ENCODE assay signal across 1 cellular context in genomic region chr4:107719927-107720722, GRCh38.
TF ChIP-seq lines count a peak whose summit lies in the region.

TSS of gene PAPSS1 (minus strand) at chr4:107720234. CDS start at chr4:107720179, 55 bp downstream.

TF ChIP-seq in HepG2, 621 proteins besides CTCF, POLR2A, EP300 and RAD21 (continued from another document and continues in another):
- TF ChIP-seq HES4 (CRISPR knock-in tag; IDR thresholded peaks at IDR 0.05; ENCODE audit: borderline replicate concordance) = peak; percentile 89
- TF ChIP-seq ZC3H13 (CRISPR knock-in tag; IDR thresholded peaks at IDR 0.05) = no peak
- TF ChIP-seq HOXA7 (CRISPR knock-in tag; IDR thresholded peaks at IDR 0.05) = no peak
- TF ChIP-seq, protein P1, sequence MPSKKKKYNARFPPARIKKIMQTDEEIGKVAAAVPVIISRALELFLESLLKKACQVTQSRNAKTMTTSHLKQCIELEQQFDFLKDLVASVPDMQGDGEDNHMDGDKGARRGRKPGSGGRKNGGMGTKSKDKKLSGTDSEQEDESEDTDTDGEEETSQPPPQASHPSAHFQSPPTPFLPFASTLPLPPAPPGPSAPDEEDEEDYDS (CRISPR knock-in tag; IDR thresholded peaks at IDR 0.05) = no peak
- TF ChIP-seq ZMYM2 (CRISPR knock-in tag; IDR thresholded peaks at IDR 0.05) = no peak
- TF ChIP-seq ZNF501 (CRISPR knock-in tag; IDR thresholded peaks at IDR 0.05) = peak; percentile 81
- no peak for TF ChIP-seq WIZ (CRISPR knock-in tag; IDR thresholded peaks at IDR 0.05)
- TF ChIP-seq ZNF205 (CRISPR knock-in tag; IDR thresholded peaks at IDR 0.05) = no peak
- TF ChIP-seq HNRNPH1 (optimal IDR thresholded peaks at IDR 0.05; ENCODE audit: low read depth, low read length) = no peak
- TF ChIP-seq CSRNP1 (CRISPR knock-in tag; IDR thresholded peaks at IDR 0.05) = peak; percentile 91
- TF ChIP-seq SSRP1 (CRISPR knock-in tag; IDR thresholded peaks at IDR 0.05) = no peak
- no peak for TF ChIP-seq ZFAT (CRISPR knock-in tag; conservative IDR thresholded peaks at IDR 0.05)
- TF ChIP-seq, protein P2, sequence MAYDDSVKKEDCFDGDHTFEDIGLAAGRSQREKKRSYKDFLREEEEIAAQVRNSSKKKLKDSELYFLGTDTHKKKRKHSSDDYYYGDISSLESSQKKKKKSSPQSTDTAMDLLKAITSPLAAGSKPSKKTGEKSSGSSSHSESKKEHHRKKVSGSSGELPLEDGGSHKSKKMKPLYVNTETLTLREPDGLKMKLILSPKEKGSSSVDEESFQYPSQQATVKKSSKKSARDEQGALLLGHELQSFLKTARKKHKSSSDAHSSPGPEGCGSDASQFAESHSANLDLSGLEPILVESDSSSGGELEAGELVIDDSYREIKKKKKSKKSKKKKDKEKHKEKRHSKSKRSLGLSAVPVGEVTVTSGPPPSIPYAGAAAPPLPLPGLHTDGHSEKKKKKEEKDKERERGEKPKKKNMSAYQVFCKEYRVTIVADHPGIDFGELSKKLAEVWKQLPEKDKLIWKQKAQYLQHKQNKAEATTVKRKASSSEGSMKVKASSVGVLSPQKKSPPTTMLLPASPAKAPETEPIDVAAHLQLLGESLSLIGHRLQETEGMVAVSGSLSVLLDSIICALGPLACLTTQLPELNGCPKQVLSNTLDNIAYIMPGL (CRISPR knock-in tag; IDR thresholded peaks at IDR 0.05; ENCODE audit: borderline replicate concordance in 1 of 2, low read depth in 1 of 2) = peak; percentile 33 to 91; a peak in 3 of 4 replicates
- TF ChIP-seq, protein P3, sequence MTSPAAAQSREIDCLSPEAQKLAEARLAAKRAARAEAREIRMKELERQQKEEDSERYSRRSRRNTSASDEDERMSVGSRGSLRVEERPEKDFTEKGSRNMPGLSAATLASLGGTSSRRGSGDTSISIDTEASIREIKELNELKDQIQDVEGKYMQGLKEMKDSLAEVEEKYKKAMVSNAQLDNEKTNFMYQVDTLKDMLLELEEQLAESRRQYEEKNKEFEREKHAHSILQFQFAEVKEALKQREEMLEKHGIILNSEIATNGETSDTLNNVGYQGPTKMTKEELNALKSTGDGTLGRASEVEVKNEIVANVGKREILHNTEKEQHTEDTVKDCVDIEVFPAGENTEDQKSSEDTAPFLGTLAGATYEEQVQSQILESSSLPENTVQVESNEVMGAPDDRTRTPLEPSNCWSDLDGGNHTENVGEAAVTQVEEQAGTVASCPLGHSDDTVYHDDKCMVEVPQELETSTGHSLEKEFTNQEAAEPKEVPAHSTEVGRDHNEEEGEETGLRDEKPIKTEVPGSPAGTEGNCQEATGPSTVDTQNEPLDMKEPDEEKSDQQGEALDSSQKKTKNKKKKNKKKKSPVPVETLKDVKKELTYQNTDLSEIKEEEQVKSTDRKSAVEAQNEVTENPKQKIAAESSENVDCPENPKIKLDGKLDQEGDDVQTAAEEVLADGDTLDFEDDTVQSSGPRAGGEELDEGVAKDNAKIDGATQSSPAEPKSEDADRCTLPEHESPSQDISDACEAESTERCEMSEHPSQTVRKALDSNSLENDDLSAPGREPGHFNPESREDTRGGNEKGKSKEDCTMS (CRISPR knock-in tag; conservative IDR thresholded peaks at IDR 0.05) = no peak
- no peak for TF ChIP-seq DNMT3B (CRISPR knock-in tag; conservative IDR thresholded peaks at IDR 0.05)
- 0 out of 4 replicates have a peak, but pooled peaks of 1 of the 2 experiments have one; percentile 37 for TF ChIP-seq KLF16 (CRISPR knock-in tag; IDR thresholded peaks at IDR 0.05)
- no peak; the same call in 1 of the 2 replicates for TF ChIP-seq SNAPC2 (CRISPR knock-in tag; IDR thresholded peaks at IDR 0.05)
- no peak for TF ChIP-seq TRIM24 (CRISPR knock-in tag; IDR thresholded peaks at IDR 0.05)
- no peak for TF ChIP-seq MAFG (CRISPR knock-in tag; IDR thresholded peaks at IDR 0.05)
- 0 out of 2 replicates have a peak, but pooled peaks have one; percentile 49 for TF ChIP-seq ZNF710 (CRISPR knock-in tag; IDR thresholded peaks at IDR 0.05; ENCODE audit: borderline replicate concordance)
- TF ChIP-seq NFKB2 (CRISPR knock-in tag; IDR thresholded peaks at IDR 0.05; ENCODE audit: borderline replicate concordance) = peak; percentile 44; the same call in 1 of the 2 replicates
- peak; percentile 23; the same call in 1 of the 2 replicates for TF ChIP-seq BCL3 (CRISPR knock-in tag; IDR thresholded peaks at IDR 0.05)
- TF ChIP-seq, protein P4, sequence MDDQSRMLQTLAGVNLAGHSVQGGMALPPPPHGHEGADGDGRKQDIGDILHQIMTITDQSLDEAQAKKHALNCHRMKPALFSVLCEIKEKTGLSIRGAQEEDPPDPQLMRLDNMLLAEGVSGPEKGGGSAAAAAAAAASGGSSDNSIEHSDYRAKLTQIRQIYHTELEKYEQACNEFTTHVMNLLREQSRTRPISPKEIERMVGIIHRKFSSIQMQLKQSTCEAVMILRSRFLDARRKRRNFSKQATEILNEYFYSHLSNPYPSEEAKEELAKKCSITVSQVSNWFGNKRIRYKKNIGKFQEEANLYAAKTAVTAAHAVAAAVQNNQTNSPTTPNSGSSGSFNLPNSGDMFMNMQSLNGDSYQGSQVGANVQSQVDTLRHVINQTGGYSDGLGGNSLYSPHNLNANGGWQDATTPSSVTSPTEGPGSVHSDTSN (CRISPR knock-in tag; IDR thresholded peaks at IDR 0.05; ENCODE audit: borderline replicate concordance) = no peak
- no peak for TF ChIP-seq IRX3 (CRISPR knock-in tag; IDR thresholded peaks at IDR 0.05; ENCODE audit: borderline replicate concordance, low read depth)
- TF ChIP-seq, protein P5, sequence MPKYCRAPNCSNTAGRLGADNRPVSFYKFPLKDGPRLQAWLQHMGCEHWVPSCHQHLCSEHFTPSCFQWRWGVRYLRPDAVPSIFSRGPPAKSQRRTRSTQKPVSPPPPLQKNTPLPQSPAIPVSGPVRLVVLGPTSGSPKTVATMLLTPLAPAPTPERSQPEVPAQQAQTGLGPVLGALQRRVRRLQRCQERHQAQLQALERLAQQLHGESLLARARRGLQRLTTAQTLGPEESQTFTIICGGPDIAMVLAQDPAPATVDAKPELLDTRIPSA (CRISPR knock-in tag; IDR thresholded peaks at IDR 0.05; ENCODE audit: borderline replicate concordance) = peak; percentile 76; the same call in 1 of the 2 replicates
- TF ChIP-seq FIP1L1 (IDR thresholded peaks at IDR 0.05; ENCODE audit: borderline replicate concordance, insufficient read depth, low read depth, low read length) = no peak
- peak; percentile 35; the same call in 1 of the 2 replicates for TF ChIP-seq ZNF431 (CRISPR knock-in tag; IDR thresholded peaks at IDR 0.05; ENCODE audit: borderline replicate concordance, low read depth)
- no peak for TF ChIP-seq ZNF224 (CRISPR knock-in tag; IDR thresholded peaks at IDR 0.05)
- TF ChIP-seq FOXP4 (CRISPR knock-in tag; IDR thresholded peaks at IDR 0.05) = no peak; the same call in 1 of the 2 replicates
- no peak for TF ChIP-seq LCORL (IDR thresholded peaks at IDR 0.05)
- TF ChIP-seq LCORL (CRISPR knock-in tag; IDR thresholded peaks at IDR 0.05) = peak; percentile 52; the same call in 1 of the 2 replicates
- TF ChIP-seq HOXD1 (CRISPR knock-in tag; IDR thresholded peaks at IDR 0.05) = no peak
- peak; percentile 57 for TF ChIP-seq SALL1 (CRISPR knock-in tag; IDR thresholded peaks at IDR 0.05)
- TF ChIP-seq SMARCE1 (IDR thresholded peaks at IDR 0.05; ENCODE audit: borderline replicate concordance) = no peak
- peak; percentile 66; the same call in 1 of the 2 replicates for TF ChIP-seq ARHGAP35 (CRISPR knock-in tag; IDR thresholded peaks at IDR 0.05; ENCODE audit: borderline replicate concordance)
- TF ChIP-seq HDAC6 (IDR thresholded peaks at IDR 0.05; ENCODE audit: low read depth, low read length) = no peak
- TF ChIP-seq, protein P6, sequence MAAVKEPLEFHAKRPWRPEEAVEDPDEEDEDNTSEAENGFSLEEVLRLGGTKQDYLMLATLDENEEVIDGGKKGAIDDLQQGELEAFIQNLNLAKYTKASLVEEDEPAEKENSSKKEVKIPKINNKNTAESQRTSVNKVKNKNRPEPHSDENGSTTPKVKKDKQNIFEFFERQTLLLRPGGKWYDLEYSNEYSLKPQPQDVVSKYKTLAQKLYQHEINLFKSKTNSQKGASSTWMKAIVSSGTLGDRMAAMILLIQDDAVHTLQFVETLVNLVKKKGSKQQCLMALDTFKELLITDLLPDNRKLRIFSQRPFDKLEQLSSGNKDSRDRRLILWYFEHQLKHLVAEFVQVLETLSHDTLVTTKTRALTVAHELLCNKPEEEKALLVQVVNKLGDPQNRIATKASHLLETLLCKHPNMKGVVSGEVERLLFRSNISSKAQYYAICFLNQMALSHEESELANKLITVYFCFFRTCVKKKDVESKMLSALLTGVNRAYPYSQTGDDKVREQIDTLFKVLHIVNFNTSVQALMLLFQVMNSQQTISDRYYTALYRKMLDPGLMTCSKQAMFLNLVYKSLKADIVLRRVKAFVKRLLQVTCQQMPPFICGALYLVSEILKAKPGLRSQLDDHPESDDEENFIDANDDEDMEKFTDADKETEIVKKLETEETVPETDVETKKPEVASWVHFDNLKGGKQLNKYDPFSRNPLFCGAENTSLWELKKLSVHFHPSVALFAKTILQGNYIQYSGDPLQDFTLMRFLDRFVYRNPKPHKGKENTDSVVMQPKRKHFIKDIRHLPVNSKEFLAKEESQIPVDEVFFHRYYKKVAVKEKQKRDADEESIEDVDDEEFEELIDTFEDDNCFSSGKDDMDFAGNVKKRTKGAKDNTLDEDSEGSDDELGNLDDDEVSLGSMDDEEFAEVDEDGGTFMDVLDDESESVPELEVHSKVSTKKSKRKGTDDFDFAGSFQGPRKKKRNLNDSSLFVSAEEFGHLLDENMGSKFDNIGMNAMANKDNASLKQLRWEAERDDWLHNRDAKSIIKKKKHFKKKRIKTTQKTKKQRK (IDR thresholded peaks at IDR 0.05; ENCODE audit: low read length) = no peak
- TF ChIP-seq MNT (IDR thresholded peaks at IDR 0.05) = peak; percentile 50
- 0 out of 2 replicates have a peak, but pooled peaks have one; percentile 78 for TF ChIP-seq ZNF572 (CRISPR knock-in tag; IDR thresholded peaks at IDR 0.05)
- TF ChIP-seq ZNF790 (CRISPR knock-in tag; IDR thresholded peaks at IDR 0.05; ENCODE audit: borderline replicate concordance) = peak; percentile 72; the same call in 1 of the 2 replicates
- TF ChIP-seq HOXA3 (CRISPR knock-in tag; IDR thresholded peaks at IDR 0.05) = no peak; the same call in none of the 2 replicates
- no peak for TF ChIP-seq KAT2B (IDR thresholded peaks at IDR 0.05; ENCODE audit: borderline replicate concordance, low read depth, low read length)
- TF ChIP-seq ZNF619 (CRISPR knock-in tag; IDR thresholded peaks at IDR 0.05) = no peak
- TF ChIP-seq ZNF343 (CRISPR knock-in tag; IDR thresholded peaks at IDR 0.05) = no peak
- TF ChIP-seq KLF11 (CRISPR knock-in tag; IDR thresholded peaks at IDR 0.05) = peak; percentile 15
- no peak for TF ChIP-seq ZBTB20 (CRISPR knock-in tag; IDR thresholded peaks at IDR 0.05; ENCODE audit: borderline replicate concordance, low read depth)
